ENCODE assay signal across 24 cellular contexts in genomic region chr7:93765475-93765874, GRCh38.
"Had no signal": no experiment of that assay in that cellular context is flagged by ENCODE, and none has a peak within 500 bp of the region (broad histone marks: within the 10 kb centered on the region; RNA-seq: fewer than 3 reads in every experiment).

No MANE protein-coding gene starts in this region.

- DNase-seq: effector CD4-positive, alpha-beta T cell; gastrocnemius medialis; glutamatergic neuron; immature natural killer cell; kidney; left colon; left ventricle myocardium superior; mesenchymal stem cell; midbrain; naive thymus-derived CD4-positive, alpha-beta T cell; nephron progenitor cell; psoas muscle; retina; spleen; stimulated activated CD4-positive, alpha-beta T cell treated with anti-CD3 and anti-CD28 coated beads, Interleukin-2, amount 100 ng/mL, for 24 hours; stimulated activated CD4-positive, alpha-beta T cell treated with anti-CD3 and anti-CD28 coated beads, Interleukin-4, amount 100 ng/mL, for 4 hours; stimulated activated naive B cell treated with anti-CD40 and anti-IgM and Interleukin-4, amounts not matched to agents 10 μg/mL and 1 μg/mL and 100 μg/mL, for 72 hours; stimulated activated naive CD8-positive, alpha-beta T cell treated with anti-CD3 and anti-CD28 coated beads, Interleukin-15, amount 100 ng/mL, for 72 hours; testis; upper lobe of right lung had no signal

- H3K9me3 Mint-ChIP-seq: nephron progenitor cell; stimulated activated naive B cell treated with anti-CD40 and anti-IgM and Interleukin-4, amounts not matched to agents 10 μg/mL and 1 μg/mL and 100 μg/mL, for 72 hours had no signal

- H3K4me3 ChIP-seq: coronary artery, gastrocnemius medialis, lung, psoas muscle, spleen, testis, tibial nerve, upper lobe of right lung had no signal

- H3K36me3 Mint-ChIP-seq: immature natural killer cell; naive thymus-derived CD4-positive, alpha-beta T cell; stimulated activated naive B cell treated with anti-CD40 and anti-IgM and Interleukin-4, amounts not matched to agents 10 μg/mL and 1 μg/mL and 100 μg/mL, for 72 hours had no signal

- H3K27ac Mint-ChIP-seq: immature natural killer cell; naive thymus-derived CD4-positive, alpha-beta T cell; nephron progenitor cell; stimulated activated naive B cell treated with anti-CD40 and anti-IgM and Interleukin-4, amounts not matched to agents 10 μg/mL and 1 μg/mL and 100 μg/mL, for 72 hours; stimulated activated naive CD8-positive, alpha-beta T cell treated with anti-CD3 and anti-CD28 coated beads, Interleukin-15, amount 100 ng/mL, for 72 hours had no signal

- H3K4me1 Mint-ChIP-seq: immature natural killer cell; naive thymus-derived CD4-positive, alpha-beta T cell; nephron progenitor cell; stimulated activated naive B cell treated with anti-CD40 and anti-IgM and Interleukin-4, amounts not matched to agents 10 μg/mL and 1 μg/mL and 100 μg/mL, for 72 hours; stimulated activated naive CD8-positive, alpha-beta T cell treated with anti-CD3 and anti-CD28 coated beads, Interleukin-15, amount 100 ng/mL, for 72 hours had no signal

- H3K4me3 Mint-ChIP-seq: immature natural killer cell; naive thymus-derived CD4-positive, alpha-beta T cell; nephron progenitor cell; stimulated activated naive B cell treated with anti-CD40 and anti-IgM and Interleukin-4, amounts not matched to agents 10 μg/mL and 1 μg/mL and 100 μg/mL, for 72 hours; stimulated activated naive CD8-positive, alpha-beta T cell treated with anti-CD3 and anti-CD28 coated beads, Interleukin-15, amount 100 ng/mL, for 72 hours had no signal

- H3K27me3 Mint-ChIP-seq: naive thymus-derived CD4-positive, alpha-beta T cell; stimulated activated naive CD8-positive, alpha-beta T cell treated with anti-CD3 and anti-CD28 coated beads, Interleukin-15, amount 100 ng/mL, for 72 hours had no signal

- ATAC-seq: gastrocnemius medialis; left colon; left ventricle myocardium superior; naive thymus-derived CD4-positive, alpha-beta T cell; psoas muscle; sciatic nerve; stimulated activated naive B cell treated with anti-CD40 and anti-IgM and Interleukin-4, amounts not matched to agents 10 μg/mL and 1 μg/mL and 100 μg/mL, for 72 hours; stimulated activated naive CD8-positive, alpha-beta T cell treated with anti-CD3 and anti-CD28 coated beads, Interleukin-15, amount 100 ng/mL, for 72 hours; upper lobe of right lung had no signal
